In genomic region chr2:218397502-218398436, GRCh38 we compare ENCODE assay signal across 1 cellular context.
A peak's percentile ranks its signal among the peaks of the same experiment; 100 is the strongest.
TF ChIP-seq lines count a peak whose summit lies in the region.

No MANE protein-coding gene starts in this region.

TF ChIP-seq in HEK293, 187 proteins besides CTCF, POLR2A, EP300 and RAD21 (continued from another document and continues in another):
- peak; percentile 56; the same call in 1 of the 2 replicates for TF ChIP-seq IKZF3 (tag by site-specific recombination; IDR thresholded peaks at IDR 0.05)
- TF ChIP-seq ZNF280D (tag by site-specific recombination; IDR thresholded peaks at IDR 0.05) = 0 out of 2 replicates have a peak, but pooled peaks have one; percentile 35
- peak; percentile 63; the same call in 1 of the 2 replicates for TF ChIP-seq SCRT1 (tag by site-specific recombination; IDR thresholded peaks at IDR 0.05; ENCODE audit: borderline replicate concordance)
- TF ChIP-seq ZNF311 (tag by site-specific recombination; IDR thresholded peaks at IDR 0.05; ENCODE audit: borderline replicate concordance) = no peak
- TF ChIP-seq KLF17 (tag by site-specific recombination; IDR thresholded peaks at IDR 0.05) = peak; percentile 74
- TF ChIP-seq SCRT2 (tag by site-specific recombination; IDR thresholded peaks at IDR 0.05) = peak; percentile 79
- no peak for TF ChIP-seq ZNF157 (tag by site-specific recombination; IDR thresholded peaks at IDR 0.05)
- no peak for TF ChIP-seq ZNF23 (tag by site-specific recombination; IDR thresholded peaks at IDR 0.05; ENCODE audit: borderline replicate concordance)
- TF ChIP-seq ZNF133 (tag by site-specific recombination; IDR thresholded peaks at IDR 0.05) = no peak
- TF ChIP-seq ZNF600 (tag by site-specific recombination; IDR thresholded peaks at IDR 0.05) = peak; percentile 39
- no peak for TF ChIP-seq ZNF514 (tag by site-specific recombination; IDR thresholded peaks at IDR 0.05)
- 0 out of 2 replicates have a peak, but pooled peaks have one; percentile 58 for TF ChIP-seq ZFP69B (tag by site-specific recombination; IDR thresholded peaks at IDR 0.05)
- TF ChIP-seq ZNF585B (tag by site-specific recombination; IDR thresholded peaks at IDR 0.05) = no peak
- no peak for TF ChIP-seq ZSCAN4 (tag by site-specific recombination; IDR thresholded peaks at IDR 0.05)
- 0 out of 2 replicates have a peak, but pooled peaks have one; percentile 27 for TF ChIP-seq KLF7 (tag by site-specific recombination; IDR thresholded peaks at IDR 0.05; ENCODE audit: borderline replicate concordance)
- 0 out of 2 replicates have a peak, but pooled peaks have one; percentile 31 for TF ChIP-seq OSR2 (tag by site-specific recombination; IDR thresholded peaks at IDR 0.05)
- peak; percentile 15; the same call in 1 of the 2 replicates for TF ChIP-seq ZNF629 (tag by site-specific recombination; IDR thresholded peaks at IDR 0.05)
- TF ChIP-seq EGR2 (tag by site-specific recombination; IDR thresholded peaks at IDR 0.05; ENCODE audit: low read depth) = peak; percentile 68
- TF ChIP-seq ZFHX2 (tag by site-specific recombination; conservative IDR thresholded peaks at IDR 0.05) = peak; percentile 65
- TF ChIP-seq ZBTB10 (tag by site-specific recombination; IDR thresholded peaks at IDR 0.05) = peak; percentile 24; the same call in 1 of the 2 replicates
- peak; percentile 65 for TF ChIP-seq GLIS1 (tag by site-specific recombination; IDR thresholded peaks at IDR 0.05)
- TF ChIP-seq ZBTB26 (tag by site-specific recombination; optimal IDR thresholded peaks at IDR 0.05) = peak; percentile 45
- peak; percentile 76 for TF ChIP-seq ZNF692 (tag by site-specific recombination; IDR thresholded peaks at IDR 0.05)
- TF ChIP-seq ZFP37 (tag by site-specific recombination; IDR thresholded peaks at IDR 0.05) = peak; percentile 15; the same call in 1 of the 2 replicates
- peak; percentile 15; the same call in 1 of the 2 replicates for TF ChIP-seq BCL11A (tag by site-specific recombination; IDR thresholded peaks at IDR 0.05; ENCODE audit: low read depth)
- no peak for TF ChIP-seq ZNF202 (tag by site-specific recombination; IDR thresholded peaks at IDR 0.05; ENCODE audit: borderline replicate concordance)
- TF ChIP-seq KLF8 (tag by site-specific recombination; IDR thresholded peaks at IDR 0.05) = peak; percentile 40; the same call in 1 of the 2 replicates
- no peak for TF ChIP-seq ZNF660 (tag by site-specific recombination; IDR thresholded peaks at IDR 0.05)
- TF ChIP-seq SP2 (tag by site-specific recombination; IDR thresholded peaks at IDR 0.05) = peak; percentile 69
- TF ChIP-seq ZXDB (tag by site-specific recombination; IDR thresholded peaks at IDR 0.05) = 0 out of 2 replicates have a peak, but pooled peaks have one; percentile 30
- no peak for TF ChIP-seq SALL2 (tag by site-specific recombination; IDR thresholded peaks at IDR 0.05; ENCODE audit: borderline replicate concordance)
- TF ChIP-seq ZBTB7A (tag by site-specific recombination; IDR thresholded peaks at IDR 0.05; ENCODE audit: low read depth) = 0 out of 2 replicates have a peak, but pooled peaks have one; percentile 54
- TF ChIP-seq ZNF639 (tag by site-specific recombination; IDR thresholded peaks at IDR 0.05) = peak; percentile 48; the same call in 1 of the 2 replicates
- TF ChIP-seq ZBTB20 (tag by site-specific recombination; IDR thresholded peaks at IDR 0.05) = peak; percentile 78
- peak; percentile 53 for TF ChIP-seq PATZ1 (tag by site-specific recombination; IDR thresholded peaks at IDR 0.05)
- 0 out of 2 replicates have a peak, but pooled peaks have one; percentile 54 for TF ChIP-seq ZBTB48 (tag by site-specific recombination; IDR thresholded peaks at IDR 0.05)
- TF ChIP-seq ZNF580 (tag by site-specific recombination; IDR thresholded peaks at IDR 0.05) = peak; percentile 63; the same call in 1 of the 2 replicates
- TF ChIP-seq FEZF1 (tag by site-specific recombination; IDR thresholded peaks at IDR 0.05) = peak; percentile 88
- peak; percentile 89 for TF ChIP-seq PRDM10 (tag by site-specific recombination; IDR thresholded peaks at IDR 0.05)
- TF ChIP-seq KLF1 (tag by site-specific recombination; IDR thresholded peaks at IDR 0.05) = peak; percentile 49
- TF ChIP-seq ZIC2 (tag by site-specific recombination; IDR thresholded peaks at IDR 0.05) = peak; percentile 59
- no peak for TF ChIP-seq ZNF138 (tag by site-specific recombination; IDR thresholded peaks at IDR 0.05; ENCODE audit: borderline replicate concordance)
- 0 out of 2 replicates have a peak, but pooled peaks have one; percentile 38 for TF ChIP-seq TRIM28 (IDR thresholded peaks at IDR 0.05; ENCODE audit: borderline replicate concordance, low read length)
